1 cellular context compared by ENCODE assay signal in genomic region chr15:63276342-63277043, GRCh38.
A peak's percentile ranks its signal among the peaks of the same experiment; 100 is the strongest.
TF ChIP-seq lines count a peak whose summit lies in the region.

No MANE protein-coding gene starts in this region.

TF ChIP-seq in GM12878, 131 proteins besides CTCF, POLR2A, EP300 and RAD21 (continued from another document):
- TF ChIP-seq RELB (IDR thresholded peaks at IDR 0.05; ENCODE audit: low read depth) (peak; percentile 24; the same call in 1 of the 2 replicates), BHLHE40 (IDR thresholded peaks at IDR 0.05; ENCODE audit: borderline replicate concordance in 1 of 2, low read depth in 2 of 2, low read length in 1 of 2) (no peak), NBN (IDR thresholded peaks at IDR 0.05) (peak; percentile 57; the same call in 1 of the 2 replicates)
